1 cellular context compared by ENCODE assay signal in the genomic region with DNA sequence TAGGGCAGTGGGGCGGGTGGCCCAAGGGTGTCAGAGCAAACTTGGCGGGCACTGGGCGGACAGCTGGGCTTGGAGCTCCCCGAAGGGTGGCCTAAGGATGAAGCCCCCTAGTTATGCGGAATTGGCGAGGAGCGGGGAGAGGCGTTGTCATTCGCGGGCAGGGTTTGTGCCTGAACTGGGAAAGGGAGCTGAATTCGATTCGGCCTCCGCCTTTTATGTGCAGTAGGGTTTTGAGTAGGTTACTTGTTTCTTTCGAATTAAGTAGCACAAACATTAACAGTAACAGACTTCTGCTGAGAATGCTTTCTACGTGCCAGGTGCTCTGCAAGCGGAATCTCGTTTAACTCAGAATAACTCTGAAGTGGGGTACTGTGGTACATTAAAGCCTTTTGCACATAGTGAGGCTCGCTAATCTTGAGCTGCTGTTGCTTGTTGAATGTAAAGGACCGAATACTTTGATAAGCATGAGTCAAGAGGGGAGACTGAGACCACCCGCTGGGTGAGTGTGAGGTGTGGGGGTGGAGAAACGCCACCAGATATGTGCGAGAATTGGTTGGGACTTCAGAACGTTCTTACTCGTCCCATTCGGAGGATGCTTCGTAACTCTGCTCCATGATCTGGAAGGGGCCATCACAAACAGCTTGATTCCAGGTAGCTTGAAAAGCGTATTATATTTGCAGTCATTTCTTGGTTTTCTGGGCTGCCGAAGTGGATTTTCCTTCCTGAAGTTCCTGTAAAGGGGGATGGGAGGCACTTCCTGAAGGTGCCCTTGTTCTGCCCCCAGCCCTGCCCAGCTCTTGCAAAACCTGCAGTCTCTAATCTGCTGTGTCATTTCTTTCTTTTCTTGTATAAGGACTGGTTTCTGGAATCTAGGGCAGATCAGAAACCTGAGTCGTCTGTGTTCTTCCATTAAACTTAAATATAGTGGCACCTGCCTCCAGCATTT.
TF ChIP-seq lines count a peak whose summit lies in the region.

No MANE protein-coding gene starts in this region.

TF ChIP-seq in HepG2, 621 proteins besides CTCF, POLR2A, EP300 and RAD21 (continued from another document and continues in another):
- TF ChIP-seq ZNF547 (CRISPR knock-in tag; IDR thresholded peaks at IDR 0.05) = no peak
- TF ChIP-seq, protein P1, sequence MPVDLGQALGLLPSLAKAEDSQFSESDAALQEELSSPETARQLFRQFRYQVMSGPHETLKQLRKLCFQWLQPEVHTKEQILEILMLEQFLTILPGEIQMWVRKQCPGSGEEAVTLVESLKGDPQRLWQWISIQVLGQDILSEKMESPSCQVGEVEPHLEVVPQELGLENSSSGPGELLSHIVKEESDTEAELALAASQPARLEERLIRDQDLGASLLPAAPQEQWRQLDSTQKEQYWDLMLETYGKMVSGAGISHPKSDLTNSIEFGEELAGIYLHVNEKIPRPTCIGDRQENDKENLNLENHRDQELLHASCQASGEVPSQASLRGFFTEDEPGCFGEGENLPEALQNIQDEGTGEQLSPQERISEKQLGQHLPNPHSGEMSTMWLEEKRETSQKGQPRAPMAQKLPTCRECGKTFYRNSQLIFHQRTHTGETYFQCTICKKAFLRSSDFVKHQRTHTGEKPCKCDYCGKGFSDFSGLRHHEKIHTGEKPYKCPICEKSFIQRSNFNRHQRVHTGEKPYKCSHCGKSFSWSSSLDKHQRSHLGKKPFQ (CRISPR knock-in tag; IDR thresholded peaks at IDR 0.05; ENCODE audit: insufficient replicate concordance) = no peak
- TF ChIP-seq IKZF1 (IDR thresholded peaks at IDR 0.05) = no peak
- no peak for TF ChIP-seq SRSF4 (IDR thresholded peaks at IDR 0.05; ENCODE audit: low read depth, low read length, poor library complexity, severe bottlenecking)
- TF ChIP-seq, protein P2, sequence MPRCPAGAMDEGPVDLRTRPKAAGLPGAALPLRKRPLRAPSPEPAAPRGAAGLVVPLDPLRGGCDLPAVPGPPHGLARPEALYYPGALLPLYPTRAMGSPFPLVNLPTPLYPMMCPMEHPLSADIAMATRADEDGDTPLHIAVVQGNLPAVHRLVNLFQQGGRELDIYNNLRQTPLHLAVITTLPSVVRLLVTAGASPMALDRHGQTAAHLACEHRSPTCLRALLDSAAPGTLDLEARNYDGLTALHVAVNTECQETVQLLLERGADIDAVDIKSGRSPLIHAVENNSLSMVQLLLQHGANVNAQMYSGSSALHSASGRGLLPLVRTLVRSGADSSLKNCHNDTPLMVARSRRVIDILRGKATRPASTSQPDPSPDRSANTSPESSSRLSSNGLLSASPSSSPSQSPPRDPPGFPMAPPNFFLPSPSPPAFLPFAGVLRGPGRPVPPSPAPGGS (CRISPR knock-in tag; IDR thresholded peaks at IDR 0.05) = no peak
- 0 out of 2 replicates have a peak, but pooled peaks have one; percentile 42 for TF ChIP-seq KLF15 (CRISPR knock-in tag; IDR thresholded peaks at IDR 0.05; ENCODE audit: borderline replicate concordance)
- no peak for TF ChIP-seq ZNF766 (CRISPR knock-in tag; IDR thresholded peaks at IDR 0.05; ENCODE audit: borderline replicate concordance)
- TF ChIP-seq ZNF616 (CRISPR knock-in tag; IDR thresholded peaks at IDR 0.05; ENCODE audit: low read depth) = no peak
- peak; percentile 12; the same call in 1 of the 2 replicates for TF ChIP-seq ZNF556 (CRISPR knock-in tag; IDR thresholded peaks at IDR 0.05; ENCODE audit: borderline replicate concordance)
- no peak for TF ChIP-seq ZNF138 (CRISPR knock-in tag; IDR thresholded peaks at IDR 0.05; ENCODE audit: low read depth)
- TF ChIP-seq SIX4 (CRISPR knock-in tag; IDR thresholded peaks at IDR 0.05) = no peak
- no peak for TF ChIP-seq SMYD3 (CRISPR knock-in tag; IDR thresholded peaks at IDR 0.05)
- TF ChIP-seq CREB1 (IDR thresholded peaks at IDR 0.05) = no peak
- TF ChIP-seq CREB1 (CRISPR knock-in tag; IDR thresholded peaks at IDR 0.05) = 0 out of 2 replicates have a peak, but pooled peaks have one; percentile 22
- TF ChIP-seq ZNF775 (CRISPR knock-in tag; IDR thresholded peaks at IDR 0.05; ENCODE audit: borderline replicate concordance) = no peak
- TF ChIP-seq RELA (CRISPR knock-in tag; IDR thresholded peaks at IDR 0.05) = no peak
- 0 out of 2 replicates have a peak, but pooled peaks have one; percentile 45 for TF ChIP-seq BORCS8-MEF2B (CRISPR knock-in tag; IDR thresholded peaks at IDR 0.05)
- TF ChIP-seq RFX1 (IDR thresholded peaks at IDR 0.05) = no peak
- TF ChIP-seq NR2C2 (CRISPR knock-in tag; IDR thresholded peaks at IDR 0.05; ENCODE audit: borderline replicate concordance) = no peak
- no peak for TF ChIP-seq NFKB2 (CRISPR knock-in tag; IDR thresholded peaks at IDR 0.05; ENCODE audit: borderline replicate concordance)
- no peak for TF ChIP-seq JUN (CRISPR knock-in tag; IDR thresholded peaks at IDR 0.05)
- TF ChIP-seq ATRX (CRISPR knock-in tag; IDR thresholded peaks at IDR 0.05; ENCODE audit: borderline replicate concordance) = no peak
- peak; percentile 30; the same call in 1 of the 2 replicates for TF ChIP-seq ZGPAT (CRISPR knock-in tag; IDR thresholded peaks at IDR 0.05)
- no peak; the same call in 1 of the 2 replicates for TF ChIP-seq ZNF598 (CRISPR knock-in tag; IDR thresholded peaks at IDR 0.05; ENCODE audit: borderline replicate concordance)
- TF ChIP-seq ZBTB20 (CRISPR knock-in tag; IDR thresholded peaks at IDR 0.05; ENCODE audit: borderline replicate concordance, low read depth) = 0 out of 2 replicates have a peak, but pooled peaks have one; percentile 4
- TF ChIP-seq ZBTB42 (CRISPR knock-in tag; IDR thresholded peaks at IDR 0.05) = no peak
- TF ChIP-seq ZBTB26 (CRISPR knock-in tag; IDR thresholded peaks at IDR 0.05; ENCODE audit: borderline replicate concordance) = no peak
- TF ChIP-seq RCOR2 (CRISPR knock-in tag; IDR thresholded peaks at IDR 0.05) = no peak
- no peak for TF ChIP-seq HES4 (CRISPR knock-in tag; IDR thresholded peaks at IDR 0.05; ENCODE audit: borderline replicate concordance)
- no peak for TF ChIP-seq HNRNPUL1 (IDR thresholded peaks at IDR 0.05; ENCODE audit: low read depth, low read length)
- TF ChIP-seq MNT (IDR thresholded peaks at IDR 0.05) = no peak
- 0 out of 2 replicates have a peak, but pooled peaks have one; percentile 26 for TF ChIP-seq ZNF280D (CRISPR knock-in tag; IDR thresholded peaks at IDR 0.05)
- TF ChIP-seq HMGA1 (CRISPR knock-in tag; conservative IDR thresholded peaks at IDR 0.05) = no peak
- no peak for TF ChIP-seq ZBTB40 (IDR thresholded peaks at IDR 0.05)
- TF ChIP-seq ZBTB40 (CRISPR knock-in tag; IDR thresholded peaks at IDR 0.05) = no peak
- TF ChIP-seq GATAD1 (CRISPR knock-in tag; IDR thresholded peaks at IDR 0.05) = peak; percentile 31; the same call in 1 of the 2 replicates
- TF ChIP-seq CEBPG (CRISPR knock-in tag; IDR thresholded peaks at IDR 0.05) = peak; percentile 70
- 0 out of 2 replicates have a peak, but pooled peaks have one; percentile 77 for TF ChIP-seq PAWR (CRISPR knock-in tag; IDR thresholded peaks at IDR 0.05; ENCODE audit: borderline replicate concordance)
